ENCODE assay signal across 11 cellular contexts in the genomic region with DNA sequence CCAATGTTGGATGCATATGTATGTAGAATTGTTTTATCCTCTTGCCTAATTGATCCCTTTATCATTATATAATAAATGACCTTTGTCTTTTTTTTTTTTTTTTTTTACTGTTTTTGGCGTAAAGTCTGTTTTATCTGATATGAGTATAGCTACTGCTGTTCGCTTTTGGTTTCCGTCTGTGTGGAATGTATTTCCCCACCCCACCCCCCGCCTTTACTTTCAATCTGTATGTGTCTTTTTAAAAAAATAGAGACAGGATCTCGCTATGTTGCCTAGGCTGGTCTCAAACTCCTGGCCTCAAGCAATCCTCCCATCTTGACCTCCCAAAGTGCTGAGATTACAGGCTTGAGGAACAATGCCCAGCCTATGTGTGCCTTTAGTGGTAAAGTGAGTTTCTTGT.
DNase-seq lines count a peak whose midpoint lies in the region; ATAC-seq and TF ChIP-seq lines count a peak whose summit lies in the region.
"Had no signal": no experiment of that assay in that cellular context is flagged by ENCODE, and none has a peak within 500 bp of the region (broad histone marks: within the 10 kb centered on the region; RNA-seq: fewer than 3 reads in every experiment).

No MANE protein-coding gene starts in this region.

- no peaks in the 10 kb centered on the region for H3K9me3 Mint-ChIP-seq in activated naive CD4-positive, alpha-beta T cell treated with anti-CD3 and anti-CD28 coated beads, Interleukin-2, amount 50 U/mL, for 24 hours

- ATAC-seq in GM18498 (IDR thresholded peaks at IDR 0.05; ENCODE audit: unreplicated experiment): peak; percentile 46
- ATAC-seq in HG03159 (IDR thresholded peaks at IDR 0.05; ENCODE audit: unreplicated experiment): peak; percentile 52
- no peak for ATAC-seq in SK-N-SH treated with all-trans-retinoic acid at 6 μM for 48 hours

- DNase-seq in GM06990 (ENCODE audit: extremely low read depth, insufficient read length): no peak
- DNase-seq in NCI-H510A (lab: John Stamatoyannopoulos, UW): no peak
- DNase-seq in NCI-H1417 (lab: John Stamatoyannopoulos, UW): no peak
- DNase-seq in NCI-H128 (lab: John Stamatoyannopoulos, UW; ENCODE audit: unreplicated experiment): no peak
- DNase-seq: mesendoderm, NCI-H1694 had no signal

- H3K4me3 Mint-ChIP-seq in activated naive CD4-positive, alpha-beta T cell treated with anti-CD3 and anti-CD28 coated beads, Interleukin-2, amount 50 U/mL, for 24 hours: no peak overlapping the region

- peaks cover 3% of the 10 kb centered on the region for H3K27me3 Mint-ChIP-seq in activated naive CD4-positive, alpha-beta T cell treated with anti-CD3 and anti-CD28 coated beads, Interleukin-2, amount 50 U/mL, for 24 hours

- no peaks in the 10 kb centered on the region for H3K36me3 ChIP-seq in GM06990 (ENCODE audit: control insufficient read depth, insufficient read depth, low read length)

- peaks cover 17% of the 10 kb centered on the region for H3K4me1 Mint-ChIP-seq in activated naive CD4-positive, alpha-beta T cell treated with anti-CD3 and anti-CD28 coated beads, Interleukin-2, amount 50 U/mL, for 24 hours

- H3K27ac Mint-ChIP-seq in activated naive CD4-positive, alpha-beta T cell treated with anti-CD3 and anti-CD28 coated beads, Interleukin-2, amount 50 U/mL, for 24 hours: peak overlapping the region; percentile 60

- TF ChIP-seq CTCF in GM06990 (IDR thresholded peaks at IDR 0.05; ENCODE audit: insufficient read depth, low read length, poor library complexity, severe bottlenecking): no peak

- H3K36me3 Mint-ChIP-seq in activated naive CD4-positive, alpha-beta T cell treated with anti-CD3 and anti-CD28 coated beads, Interleukin-2, amount 50 U/mL, for 24 hours: peaks cover 1% of the 10 kb centered on the region

- no peaks in the 10 kb centered on the region for H3K27me3 ChIP-seq in GM06990 (replicated peaks; ENCODE audit: control insufficient read depth, insufficient read depth, low read length)
- H3K27me3 ChIP-seq: SJSA1 had no signal

- H3K4me3 ChIP-seq in GM06990 (replicated peaks; ENCODE audit: low read depth, low read length): peak overlapping the region; percentile 49
- H3K4me3 ChIP-seq: SJSA1 had no signal

TF ChIP-seq in SK-N-SH treated with all-trans-retinoic acid at 6 μM for 48 hours, 23 proteins besides CTCF, POLR2A, EP300 and RAD21:
- TF ChIP-seq ZFP30 (CRISPR knock-in tag; IDR thresholded peaks at IDR 0.05) (no peak), ZC3H10 (CRISPR knock-in tag; IDR thresholded peaks at IDR 0.05) (no peak), PPARA (CRISPR knock-in tag; IDR thresholded peaks at IDR 0.05; ENCODE audit: borderline replicate concordance) (no peak), CREB5 (CRISPR knock-in tag; IDR thresholded peaks at IDR 0.05; ENCODE audit: low read depth) (no peak), TOX (CRISPR knock-in tag; IDR thresholded peaks at IDR 0.05; ENCODE audit: borderline replicate concordance) (no peak)
